In the genomic region with DNA sequence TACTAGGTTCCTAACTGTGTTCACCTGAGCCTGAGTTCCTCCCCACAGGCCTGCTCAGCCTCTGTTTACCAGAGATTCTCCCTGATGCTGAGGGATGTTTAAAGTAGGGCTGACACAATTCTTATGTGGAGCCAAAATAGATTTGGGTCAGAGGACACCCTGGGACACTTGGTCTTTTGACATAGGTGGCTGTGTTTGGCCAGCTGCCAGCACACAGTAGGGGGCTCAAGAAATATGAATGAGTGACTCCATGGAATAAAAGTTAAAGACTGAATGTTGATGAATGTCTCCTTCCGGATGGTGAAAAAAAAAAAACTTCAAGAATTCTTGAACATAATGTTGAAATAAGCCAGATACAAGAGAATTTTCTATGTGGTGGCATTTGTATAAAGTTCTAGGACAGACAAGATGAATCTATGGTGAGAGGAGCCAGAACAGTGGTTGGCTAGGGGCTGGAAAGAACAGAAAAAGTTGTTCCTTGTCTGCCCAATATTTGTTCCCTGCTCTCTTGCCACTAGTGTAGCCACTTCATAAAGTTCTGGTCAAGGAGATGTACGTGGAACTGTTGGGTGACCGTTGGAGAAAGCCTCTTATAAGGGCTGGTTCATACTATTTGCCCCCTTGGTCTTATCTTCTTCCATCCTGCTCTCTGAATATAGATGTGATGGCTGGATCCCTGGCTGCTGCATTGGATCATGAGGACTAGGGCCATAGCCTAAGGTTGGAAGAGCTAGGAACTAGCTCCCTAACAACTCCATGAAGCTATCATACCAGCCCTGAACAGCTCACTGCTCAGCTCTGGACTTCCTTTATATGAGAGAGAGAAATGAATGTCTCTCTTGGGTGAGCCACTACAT, we compare ENCODE assay signal across 26 cellular contexts.
"Had no signal": no experiment of that assay in that cellular context is flagged by ENCODE, and none has a peak within 500 bp of the region (broad histone marks: within the 10 kb centered on the region; RNA-seq: fewer than 3 reads in every experiment).

No MANE protein-coding gene starts in this region.

- H3K4me3 Mint-ChIP-seq: activated CD4-positive, alpha-beta memory T cell treated with anti-CD3 and anti-CD28 coated beads, Interleukin-2, amount 10 ng/mL, durations not matched to agents 7 days and 5 days; activated CD4-positive, alpha-beta T cell treated with anti-CD3 and anti-CD28 coated beads for 36 hours; activated CD8-positive, alpha-beta memory T cell treated with anti-CD3 and anti-CD28 coated beads, Interleukin-2, amount 10 ng/mL, durations not matched to agents 7 days and 5 days; activated naive CD8-positive, alpha-beta T cell treated with anti-CD3 and anti-CD28 coated beads for 36 hours; endodermal cell; immature natural killer cell; natural killer cell treated with Interleukin-12 subunit alpha and Interleukin-12 subunit beta and Interleukin-15 and Interleukin-18, amount 100 ng/mL, for 72 hours; stimulated activated effector memory CD8-positive, alpha-beta T cell treated with anti-CD3 and anti-CD28 coated beads, Interleukin-12 subunit alpha, Interleukin-12 subunit beta, amount 100 ng/mL, for 72 hours; T-cell; WTC11 had no signal

- H3K27ac ChIP-seq: epithelial cell of prostate, thyroid gland had no signal

- H3K27me3 Mint-ChIP-seq: activated CD4-positive, alpha-beta memory T cell treated with anti-CD3 and anti-CD28 coated beads, Interleukin-2, amount 10 ng/mL, durations not matched to agents 7 days and 5 days; activated CD4-positive, alpha-beta T cell treated with anti-CD3 and anti-CD28 coated beads for 36 hours; activated naive CD8-positive, alpha-beta T cell treated with anti-CD3 and anti-CD28 coated beads for 36 hours had no signal

- H3K4me1 ChIP-seq: body of pancreas had no signal

- ATAC-seq: activated CD4-positive, alpha-beta T cell treated with anti-CD3 and anti-CD28 coated beads for 36 hours; activated CD8-positive, alpha-beta memory T cell treated with anti-CD3 and anti-CD28 coated beads, Interleukin-2, amount 10 ng/mL, durations not matched to agents 7 days and 5 days; body of pancreas; heart left ventricle; left ventricle myocardium superior; natural killer cell treated with Interleukin-12 subunit alpha and Interleukin-12 subunit beta and Interleukin-15 and Interleukin-18, amount 100 ng/mL, for 72 hours; SK-N-SH treated with all-trans-retinoic acid at 6 μM for 48 hours; stimulated activated effector memory CD8-positive, alpha-beta T cell treated with anti-CD3 and anti-CD28 coated beads, Interleukin-12 subunit alpha, Interleukin-12 subunit beta, amount 100 ng/mL, for 72 hours; T-cell; WTC11 had no signal

- H3K9me3 Mint-ChIP-seq: activated CD4-positive, alpha-beta memory T cell treated with anti-CD3 and anti-CD28 coated beads, Interleukin-2, amount 10 ng/mL, durations not matched to agents 7 days and 5 days; activated naive CD8-positive, alpha-beta T cell treated with anti-CD3 and anti-CD28 coated beads for 36 hours; endodermal cell; natural killer cell treated with Interleukin-12 subunit alpha and Interleukin-12 subunit beta and Interleukin-15 and Interleukin-18, amount 100 ng/mL, for 72 hours; stimulated activated effector memory CD8-positive, alpha-beta T cell treated with anti-CD3 and anti-CD28 coated beads, Interleukin-12 subunit alpha, Interleukin-12 subunit beta, amount 100 ng/mL, for 72 hours; T-cell; WTC11 had no signal

- H3K4me1 Mint-ChIP-seq: activated CD4-positive, alpha-beta memory T cell treated with anti-CD3 and anti-CD28 coated beads, Interleukin-2, amount 10 ng/mL, durations not matched to agents 7 days and 5 days; activated CD4-positive, alpha-beta T cell treated with anti-CD3 and anti-CD28 coated beads for 36 hours; activated CD8-positive, alpha-beta memory T cell treated with anti-CD3 and anti-CD28 coated beads, Interleukin-2, amount 10 ng/mL, durations not matched to agents 7 days and 5 days; activated naive CD8-positive, alpha-beta T cell treated with anti-CD3 and anti-CD28 coated beads for 36 hours; endodermal cell; stimulated activated effector memory CD8-positive, alpha-beta T cell treated with anti-CD3 and anti-CD28 coated beads, Interleukin-12 subunit alpha, Interleukin-12 subunit beta, amount 100 ng/mL, for 72 hours; T-cell had no signal

- H3K36me3 ChIP-seq: heart left ventricle, right atrium auricular region, thyroid gland had no signal

- H3K4me3 ChIP-seq: body of pancreas, heart left ventricle, right atrium auricular region, thyroid gland had no signal

- H3K36me3 Mint-ChIP-seq: activated CD8-positive, alpha-beta memory T cell treated with anti-CD3 and anti-CD28 coated beads, Interleukin-2, amount 10 ng/mL, durations not matched to agents 7 days and 5 days; activated naive CD8-positive, alpha-beta T cell treated with anti-CD3 and anti-CD28 coated beads for 36 hours; immature natural killer cell; natural killer cell treated with Interleukin-12 subunit alpha and Interleukin-12 subunit beta and Interleukin-15 and Interleukin-18, amount 100 ng/mL, for 72 hours; stimulated activated effector memory CD8-positive, alpha-beta T cell treated with anti-CD3 and anti-CD28 coated beads, Interleukin-12 subunit alpha, Interleukin-12 subunit beta, amount 100 ng/mL, for 72 hours; T-cell; WTC11 had no signal

- FAIRE-seq: colon, frontal cortex, small intestine had no signal

- H3K9me3 ChIP-seq: body of pancreas, right atrium auricular region, thyroid gland had no signal

- H3K27me3 ChIP-seq: body of pancreas, heart left ventricle, right atrium auricular region, thyroid gland had no signal

- DNase-seq: activated CD4-positive, alpha-beta memory T cell treated with anti-CD3 and anti-CD28 coated beads, Interleukin-2, amount 10 ng/mL, durations not matched to agents 7 days and 5 days; activated CD4-positive, alpha-beta T cell treated with anti-CD3 and anti-CD28 coated beads for 36 hours; activated CD8-positive, alpha-beta memory T cell treated with anti-CD3 and anti-CD28 coated beads, Interleukin-2, amount 10 ng/mL, durations not matched to agents 7 days and 5 days; activated naive CD8-positive, alpha-beta T cell treated with anti-CD3 and anti-CD28 coated beads for 36 hours; amygdala; body of pancreas; central memory CD4-positive, alpha-beta T cell; endodermal cell; heart left ventricle; immature natural killer cell; kidney glomerular epithelial cell; left ventricle myocardium superior; mesendoderm; nucleus accumbens; small intestine; stimulated activated CD4-positive, alpha-beta T cell treated with anti-CD3 and anti-CD28 coated beads, Interleukin-4, amount 100 ng/mL, for 24 hours; T-cell; thyroid gland had no signal

- H3K27ac Mint-ChIP-seq: activated CD4-positive, alpha-beta memory T cell treated with anti-CD3 and anti-CD28 coated beads, Interleukin-2, amount 10 ng/mL, durations not matched to agents 7 days and 5 days; activated CD4-positive, alpha-beta T cell treated with anti-CD3 and anti-CD28 coated beads for 36 hours; activated CD8-positive, alpha-beta memory T cell treated with anti-CD3 and anti-CD28 coated beads, Interleukin-2, amount 10 ng/mL, durations not matched to agents 7 days and 5 days; activated naive CD8-positive, alpha-beta T cell treated with anti-CD3 and anti-CD28 coated beads for 36 hours; endodermal cell; immature natural killer cell; natural killer cell treated with Interleukin-12 subunit alpha and Interleukin-12 subunit beta and Interleukin-15 and Interleukin-18, amount 100 ng/mL, for 72 hours; stimulated activated effector memory CD8-positive, alpha-beta T cell treated with anti-CD3 and anti-CD28 coated beads, Interleukin-12 subunit alpha, Interleukin-12 subunit beta, amount 100 ng/mL, for 72 hours; T-cell; WTC11 had no signal
